21 cellular contexts compared by ENCODE assay signal in genomic region chr2:128372621-128373341, GRCh38. TPM values are rescaled to one million over a fixed set of nuclear protein-coding genes. Genes with fewer than 3 reads are reported as not detected.
DNase-seq lines count a peak whose midpoint lies in the region; ATAC-seq and TF ChIP-seq lines count a peak whose summit lies in the region.
"Had no signal": no experiment of that assay in that cellular context is flagged by ENCODE, and none has a peak within 500 bp of the region (broad histone marks: within the 10 kb centered on the region; RNA-seq: fewer than 3 reads in every experiment).

No MANE protein-coding gene starts in this region.

- no peak overlapping the region for H3K27ac ChIP-seq in Peyer's patch
- H3K27ac ChIP-seq in SK-N-SH (ENCODE audit: low read depth in 2 of 2, low read length in 1 of 2) = no peak overlapping the region
- H3K27ac ChIP-seq: cardiac muscle cell, left ventricle myocardium inferior had no signal

- no TSS peak for BruUV-seq in Caco-2 (replicated peaks; lab: Mats Ljungman, UMichigan)

- 67% methylated on average over 11 of the region's 24 CpGs for WGBS in SK-N-SH (ENCODE audit: low lambda C conversion rate)

- ATAC-seq in GM18858 (IDR thresholded peaks at IDR 0.05; ENCODE audit: unreplicated experiment) (no peak), HG03342 (IDR thresholded peaks at IDR 0.05; ENCODE audit: unreplicated experiment) (no peak)
- ATAC-seq: naive thymus-derived CD8-positive, alpha-beta T cell had no signal

- H3K4me2 ChIP-seq in SK-N-SH = no peak overlapping the region

- DNase-seq in Caco-2 = no peak
- peak in 2 of 3 donors; percentile 50 to 59 for DNase-seq in Peyer's patch
- peak; percentile 62 for DNase-seq in posterior vena cava (ENCODE audit: low spot score)
- no peak for DNase-seq in SK-N-SH
- DNase-seq in NCI-H2107 treated with DMSO at 0.1 percent for 48 hours (lab: John Stamatoyannopoulos, UW; ENCODE audit: unreplicated experiment) = no peak
- DNase-seq: AML-193, DMS153, GOT3, left ventricle myocardium inferior, NCI-H1048, NCI-H2171, retina, Right ventricle myocardium superior, T-helper 9 cell had no signal

- H3K36me3 ChIP-seq in Caco-2 (ENCODE audit: control insufficient read depth, insufficient read depth, low read length) (no peaks in the 10 kb centered on the region; the same call in 1 of the 2 replicates), Peyer's patch (no peaks in the 10 kb centered on the region), SK-N-SH (replicated peaks in 1 of 2; ENCODE audit: control insufficient read depth in 1 of 2, insufficient read depth in 2 of 2, low read length in 1 of 2) (no peaks in the 10 kb centered on the region)
- H3K36me3 ChIP-seq: cardiac muscle cell, left ventricle myocardium inferior had no signal

- no peaks in the 10 kb centered on the region for H3K36me3 Mint-ChIP-seq in Caco-2 (ENCODE audit: insufficient read depth, unreplicated experiment)
- no peaks in the 10 kb centered on the region for H3K36me3 Mint-ChIP-seq in brain
- H3K36me3 Mint-ChIP-seq: activated naive CD8-positive, alpha-beta T cell; naive thymus-derived CD8-positive, alpha-beta T cell had no signal

- no peaks in the 10 kb centered on the region for H3K9me2 ChIP-seq in SK-N-SH

- POLR2A ChIA-PET in Caco-2 (lab: Charles Lee) (no interaction called here), SK-N-SH (lab: Yijun Ruan, JAX) (no interaction called here)

- no peak for TF ChIP-seq RAD21 in SK-N-SH (IDR thresholded peaks at IDR 0.05; ENCODE audit: low read length)

- no peak overlapping the region for H3K9ac ChIP-seq in SK-N-SH

- no peak for TF ChIP-seq POLR2A in Peyer's patch (IDR thresholded peaks at IDR 0.05)

- no peaks in the 10 kb centered on the region for H4K20me1 ChIP-seq in SK-N-SH (ENCODE audit: insufficient read depth)

- H3K27ac Mint-ChIP-seq in Caco-2 (ENCODE audit: unreplicated experiment) (peak overlapping the region; percentile 92), brain (peak overlapping the region in 3 of 5 experiments; percentile 29 to 94 (median 91))
- H3K27ac Mint-ChIP-seq: activated naive CD8-positive, alpha-beta T cell had no signal

- no peaks in the 10 kb centered on the region for H3F3A ChIP-seq in SK-N-SH (replicated peaks; ENCODE audit: insufficient read depth)

- peaks cover 32% of the 10 kb centered on the region for H3K4me1 Mint-ChIP-seq in Caco-2 (ENCODE audit: low read depth, unreplicated experiment)
- H3K4me1 Mint-ChIP-seq in brain = peaks cover 68% of the 10 kb centered on the region

- CTCF ChIA-PET in Caco-2 (lab: Charles Lee) = no interaction called here
- CTCF ChIA-PET in SK-N-SH (lab: Yijun Ruan, JAX) = interaction anchor here (0.6 kb wide), 1 partner anchor 25 kb away, joined by 3 read pairs; no protein-coding TSS in a partner anchor

- no peaks in the 10 kb centered on the region for H3K79me2 ChIP-seq in SK-N-SH (ENCODE audit: insufficient read depth)

- H3K27me3 ChIP-seq in Caco-2 (replicated peaks; ENCODE audit: control insufficient read depth, insufficient read depth, low read length) (no peaks in the 10 kb centered on the region), Peyer's patch (no peaks in the 10 kb centered on the region), SK-N-SH (ENCODE audit: insufficient read depth) (no peaks in the 10 kb centered on the region)
- H3K27me3 ChIP-seq: cardiac muscle cell had no signal

- H3K4me3 ChIP-seq in Caco-2 (ENCODE audit: low read depth, low read length) (no peak overlapping the region), Peyer's patch (no peak overlapping the region), SK-N-SH (ENCODE audit: low read depth in 2 of 2, low read length in 1 of 2) (no peak overlapping the region)
- H3K4me3 ChIP-seq: cardiac muscle cell, left ventricle myocardium inferior had no signal

- no peaks in the 10 kb centered on the region for H3K27me3 Mint-ChIP-seq in Caco-2 (ENCODE audit: insufficient read depth, unreplicated experiment)
- peaks cover 3% of the 10 kb centered on the region for H3K27me3 Mint-ChIP-seq in brain
- H3K27me3 Mint-ChIP-seq: activated naive CD8-positive, alpha-beta T cell had no signal

- H3K4me3 Mint-ChIP-seq in Caco-2 (ENCODE audit: unreplicated experiment) = no peak overlapping the region
- H3K4me3 Mint-ChIP-seq in brain = no peak overlapping the region
- H3K4me3 Mint-ChIP-seq: activated naive CD8-positive, alpha-beta T cell had no signal

- intact Hi-C loops in Caco-2 (cut with micrococcal nuclease; ENCODE audit: unreplicated experiment) = no loop called here
- intact Hi-C loops in posterior vena cava (cut with DNase I) = no loop called here

- H3K9me3 Mint-ChIP-seq in Caco-2 (ENCODE audit: unreplicated experiment) (no peaks in the 10 kb centered on the region), brain (no peaks in the 10 kb centered on the region)
- H3K9me3 Mint-ChIP-seq: IgD-negative memory B cell; naive thymus-derived CD8-positive, alpha-beta T cell had no signal

- H3K9me3 ChIP-seq in Caco-2 = no peaks in the 10 kb centered on the region
- no peaks in the 10 kb centered on the region for H3K9me3 ChIP-seq in Peyer's patch
- H3K9me3 ChIP-seq in SK-N-SH = no peaks in the 10 kb centered on the region
- H3K9me3 ChIP-seq: left ventricle myocardium inferior had no signal

- no peak for TF ChIP-seq EP300 in SK-N-SH (IDR thresholded peaks at IDR 0.05; ENCODE audit: borderline replicate concordance in 1 of 2, low read depth in 1 of 2, low read length in 1 of 2)

- no peak for TF ChIP-seq CTCF in Caco-2 (IDR thresholded peaks at IDR 0.05; ENCODE audit: insufficient read depth in 1 of 2, low read depth in 1 of 2, low read length in 1 of 2, severe bottlenecking in 1 of 2, unreplicated experiment in 1 of 2)
- TF ChIP-seq CTCF in Peyer's patch (IDR thresholded peaks at IDR 0.05) = no peak
- TF ChIP-seq CTCF in brain (conservative IDR thresholded peaks at IDR 0.05) = no peak
- TF ChIP-seq CTCF in SK-N-SH (IDR thresholded peaks at IDR 0.05) = no peak

- no peak overlapping the region for H2AFZ ChIP-seq in SK-N-SH (ENCODE audit: low read depth)

- H3K4me1 ChIP-seq in Caco-2 (peaks cover 29% of the 10 kb centered on the region), Peyer's patch (peaks cover 0 to 27% (median 0%) of the 10 kb centered on the region in 4 donors), SK-N-SH (ENCODE audit: control insufficient read depth in 1 of 2, insufficient read depth in 2 of 2, low read depth in 1 of 2, low read length in 1 of 2) (peaks cover 0 to 18% of the 10 kb centered on the region in 2 experiments; a peak in 1 of 4 replicates)
- H3K4me1 ChIP-seq: left ventricle myocardium inferior had no signal

TF ChIP-seq in SK-N-SH, 30 proteins besides CTCF, POLR2A, EP300 and RAD21:
- TF ChIP-seq GABPA (IDR thresholded peaks at IDR 0.05; ENCODE audit: low read depth) = no peak
- no peak for TF ChIP-seq REST (IDR thresholded peaks at IDR 0.05; ENCODE audit: low read depth, low read length)

RNA-seq across cellular contexts. Expression of gene HS6ST1, which starts 54.1 kb away (rescaled TPM):
- total RNA-seq in Caco-2 (2022) (17.5 and 20.3 TPM in 2 replicates), Peyer's patch (10 to 100 TPM; 16.5 to 52.0 (median 40.2) TPM), posterior vena cava (10 to 100 TPM; 16.9 to 22.4 TPM)
- polyA plus RNA-seq in brain (ENCODE audit: insufficient read depth, low read depth, low replicate concordance) (64.3 TPM), SK-N-SH (2012; rRNA removed) (5.2 and 5.9 TPM in 2 replicates)
- 2.9 and 4.9 TPM in 2 replicates for polyA plus RNA-seq in SK-N-SH (2012; cell fraction: cytosol; rRNA removed)
- 3.4 and 3.8 TPM in 2 replicates for polyA plus RNA-seq in SK-N-SH (2012; cell fraction: nucleus; rRNA removed)

Comparison
In these comparisons a context has a peak if more than half of its experiments do, and no peak if none do; other contexts are left out.
1. DNase-seq: peak in Peyer's patch (2 of 3) and posterior vena cava (single experiment); none in Caco-2 (0 of 2), SK-N-SH (single experiment) and NCI-H2107 treated with DMSO at 0.1 percent for 48 hours (single experiment).